In genomic region chr2:130391058-130391871, GRCh38 we compare ENCODE assay signal across 8 cellular contexts. TPM values are rescaled to one million over a fixed set of nuclear protein-coding genes. Genes with fewer than 3 reads are reported as not detected.
DNase-seq lines count a peak whose midpoint lies in the region; ATAC-seq and TF ChIP-seq lines count a peak whose summit lies in the region.

No MANE protein-coding gene starts in this region.

- H3K27ac Mint-ChIP-seq in dendritic cell treated with granulocyte-macrophage colony-stimulating factor and Interleukin-4, amounts not matched to agents 40 ng/mL and 50 ng/mL, for 4 days = peak overlapping the region; percentile 98

- H3K9me3 ChIP-seq in left lung = no peaks in the 10 kb centered on the region

- DNase-seq in AG20443 (ENCODE audit: low spot score) = peak; percentile 91
- peak; percentile 58 for DNase-seq in NCI-H460 (ENCODE audit: extremely low read depth, low read depth)
- DNase-seq in activated CD4-positive, alpha-beta T cell treated with anti-CD3 and anti-CD28 coated beads for 4 hours = peak; percentile 59 to 62
- peak; percentile 92 to 97 for DNase-seq in left lung
- peak; percentile 63 to 70 for DNase-seq in stimulated activated CD4-positive, alpha-beta T cell treated with anti-CD3 and anti-CD28 coated beads, Interleukin-2, amount 100 ng/mL, for 48 hours

- peaks cover 0 to under 1% of the 10 kb centered on the region in 2 donors for H3K27me3 ChIP-seq in left lung

- peaks cover 8 to 33% of the 10 kb centered on the region in 2 donors for H3K4me1 ChIP-seq in left lung

- ATAC-seq in GM19023 (IDR thresholded peaks at IDR 0.05; ENCODE audit: unreplicated experiment) (peak; percentile 94), HG03139 (IDR thresholded peaks at IDR 0.05; ENCODE audit: unreplicated experiment) (peak; percentile 79), left lung (peak; percentile 97)

- H3K4me3 Mint-ChIP-seq in dendritic cell treated with granulocyte-macrophage colony-stimulating factor and Interleukin-4, amounts not matched to agents 40 ng/mL and 50 ng/mL, for 4 days = peak overlapping the region; percentile 85

- H3K27ac ChIP-seq in left lung = peak overlapping the region; percentile 82 to 90

- peaks cover 63% of the 10 kb centered on the region for H3K4me1 Mint-ChIP-seq in dendritic cell treated with granulocyte-macrophage colony-stimulating factor and Interleukin-4, amounts not matched to agents 40 ng/mL and 50 ng/mL, for 4 days (ENCODE audit: low read depth)

- H3K36me3 ChIP-seq in left lung = no peaks in the 10 kb centered on the region

- no peaks in the 10 kb centered on the region for H3K27me3 Mint-ChIP-seq in dendritic cell treated with granulocyte-macrophage colony-stimulating factor and Interleukin-4, amounts not matched to agents 40 ng/mL and 50 ng/mL, for 4 days

- peaks cover 39% of the 10 kb centered on the region for H3K36me3 Mint-ChIP-seq in dendritic cell treated with granulocyte-macrophage colony-stimulating factor and Interleukin-4, amounts not matched to agents 40 ng/mL and 50 ng/mL, for 4 days (ENCODE audit: low read depth)

- H3K9me3 Mint-ChIP-seq in dendritic cell treated with granulocyte-macrophage colony-stimulating factor and Interleukin-4, amounts not matched to agents 40 ng/mL and 50 ng/mL, for 4 days = no peaks in the 10 kb centered on the region

- intact Hi-C loops in dendritic cell treated with granulocyte-macrophage colony-stimulating factor and Interleukin-4, amounts not matched to agents 40 ng/mL and 50 ng/mL, for 4 days (cut with micrococcal nuclease) = loop anchor here (1.0 kb wide), 1 partner anchor 49 kb away; the partner anchor contains the start of gene IMP4
- intact Hi-C loops in left lung (cut with DNase I) = no loop called here

- H3K4me3 ChIP-seq in left lung = peak overlapping the region; percentile 49 to 63

- TF ChIP-seq CTCF in left lung (IDR thresholded peaks at IDR 0.05) = no peak

RNA-seq across cellular contexts. Expression of gene PTPN18, which starts 35.4 kb away (rescaled TPM):
- 26.7 and 33.8 TPM in 2 replicates for total RNA-seq in NCI-H460 (2014; rRNA removed; shearing (Covaris generic))
- 98.2 and 100 TPM in 2 replicates for polyA plus RNA-seq in NCI-H460 (2014; cell fraction: nucleus; rRNA removed)
- total RNA-seq in left lung = 10 to 100 TPM; 66.7 to 74.7 TPM

RNA-seq across cellular contexts. Expression of gene IMP4, which starts 48.6 kb away (rescaled TPM):
- 120 and 138 TPM in 2 replicates for total RNA-seq in NCI-H460 (2014; rRNA removed; shearing (Covaris generic))
- 322 and 422 TPM in 2 replicates for polyA plus RNA-seq in NCI-H460 (2014; cell fraction: nucleus; rRNA removed)
- 10 to 100 TPM; 52.3 to 82.2 TPM for total RNA-seq in left lung

Comparison
In these comparisons a context has a peak if more than half of its experiments do, and no peak if none do; other contexts are left out.
1. Peak in every context shown above with its lines: DNase-seq, ATAC-seq, H3K4me3 ChIP-seq and H3K27ac ChIP-seq.